In genomic region chr3:196518999-196519737, GRCh38 we compare ENCODE assay signal across 9 cellular contexts. TPM values are rescaled to one million over a fixed set of nuclear protein-coding genes. Genes with fewer than 3 reads are reported as not detected.
A peak's percentile ranks its signal among the peaks of the same experiment; 100 is the strongest.
DNase-seq lines count a peak whose midpoint lies in the region; ATAC-seq, FAIRE-seq and TF ChIP-seq lines count a peak whose summit lies in the region.
"Had no signal": no experiment of that assay in that cellular context is flagged by ENCODE, and none has a peak within 500 bp of the region (broad histone marks: within the 10 kb centered on the region; RNA-seq: fewer than 3 reads in every experiment).

No MANE protein-coding gene starts in this region.

- H3K4me3 Mint-ChIP-seq in GM23338 = no peak overlapping the region
- H3K4me3 Mint-ChIP-seq in activated T-cell treated with anti-CD3 and anti-CD28 coated beads, Interleukin-2, amount 50 U/mL, for 72 hours = no peak overlapping the region

- H3K27me3 ChIP-seq in BJ (ENCODE audit: control insufficient read depth, insufficient read depth, low read length) = no peaks in the 10 kb centered on the region; the same call in 1 of the 2 replicates
- H3K27me3 ChIP-seq in GM23338 (ENCODE audit: insufficient read depth) = no peaks in the 10 kb centered on the region; the same call in 1 of the 2 replicates
- H3K27me3 ChIP-seq in OCI-LY3 (ENCODE audit: low read depth, low read length) = peaks cover 2% of the 10 kb centered on the region; the same call in 1 of the 2 replicates
- no peaks in the 10 kb centered on the region for H3K27me3 ChIP-seq in small intestine (ENCODE audit: control insufficient read depth in 2 of 2, insufficient read depth in 2 of 2, low read length in 2 of 2)
- H3K27me3 ChIP-seq: ovary had no signal

- peaks cover 9% of the 10 kb centered on the region for H3K27me3 Mint-ChIP-seq in GM23338 (ENCODE audit: insufficient read depth, low read depth, poor library complexity)
- H3K27me3 Mint-ChIP-seq in activated T-cell treated with anti-CD3 and anti-CD28 coated beads, Interleukin-2, amount 50 U/mL, for 72 hours (ENCODE audit: low read depth) = peaks cover 2% of the 10 kb centered on the region

- no peak overlapping the region for H2AFZ ChIP-seq in GM23338
- peak overlapping the region; percentile 59 for H2AFZ ChIP-seq in OCI-LY3 (ENCODE audit: low read depth, low read length)

- H3K36me3 ChIP-seq in BJ (ENCODE audit: control insufficient read depth, insufficient read depth, low read length) (no peaks in the 10 kb centered on the region), GM23338 (ENCODE audit: insufficient read depth) (0 out of 2 replicates have a peak, but pooled peaks cover 9% of the 10 kb centered on the region), OCI-LY3 (replicated peaks; ENCODE audit: low read depth, low read length) (no peaks in the 10 kb centered on the region), small intestine (ENCODE audit: control insufficient read depth in 2 of 2, insufficient read depth in 2 of 2, low read length in 2 of 2) (no peaks in the 10 kb centered on the region)
- H3K36me3 ChIP-seq: ovary had no signal

- FAIRE-seq in small intestine (lab: Jason Lieb, UNC) = no peak

- no peaks in the 10 kb centered on the region for H3F3A ChIP-seq in GM23338 (replicated peaks; ENCODE audit: low read depth)

- H3K4me2 ChIP-seq in GM23338 (no peak overlapping the region), OCI-LY3 (ENCODE audit: low read length) (peak overlapping the region; percentile 59)

- no peaks in the 10 kb centered on the region; the same call in 1 of the 2 replicates for H3K4me1 ChIP-seq in GM23338 (ENCODE audit: insufficient read depth)
- peaks cover 17% of the 10 kb centered on the region for H3K4me1 ChIP-seq in OCI-LY3 (ENCODE audit: low read length)
- H3K4me1 ChIP-seq in small intestine (ENCODE audit: control insufficient read depth in 2 of 2, insufficient read depth in 1 of 2, low read depth in 1 of 2, low read length in 1 of 2) = no peaks in the 10 kb centered on the region

- no peaks in the 10 kb centered on the region for H3K9me2 ChIP-seq in GM23338 (ENCODE audit: insufficient read depth)

- peaks cover 2% of the 10 kb centered on the region; the same call in 2 of the 3 replicates for H3K4me1 Mint-ChIP-seq in GM23338
- no peaks in the 10 kb centered on the region for H3K4me1 Mint-ChIP-seq in activated T-cell treated with anti-CD3 and anti-CD28 coated beads, Interleukin-2, amount 50 U/mL, for 72 hours (ENCODE audit: low read depth)

- H3K36me3 Mint-ChIP-seq in GM23338 (ENCODE audit: low read depth) = peaks cover 49% of the 10 kb centered on the region
- peaks cover 16 to 35% of the 10 kb centered on the region in 2 donors for H3K36me3 Mint-ChIP-seq in activated T-cell treated with anti-CD3 and anti-CD28 coated beads, Interleukin-2, amount 50 U/mL, for 72 hours (ENCODE audit: insufficient read depth in 2 of 2)

- intact Hi-C loops in posterior vena cava (cut with DNase I) = loop anchor here in 1 of 2 donors (10.0 kb wide), 1 partner anchor 444 kb away; no protein-coding TSS in a partner anchor

- 0 out of 2 replicates have a peak overlapping the region, but pooled peaks have one; percentile 3 for H3K9ac ChIP-seq in OCI-LY3 (ENCODE audit: low read length)

- peak; percentile 90 for ATAC-seq in GM23338
- peak; percentile 73 to 82 for ATAC-seq in activated T-cell treated with anti-CD3 and anti-CD28 coated beads, Interleukin-2, amount 50 U/mL, for 72 hours (replicated peaks in 1 of 2)

- POLR2A ChIA-PET in BJ (lab: Charles Lee) = interaction anchor here (0.5 kb wide), 1 partner anchor 319 kb away, joined by 14 read pairs; no protein-coding TSS in a partner anchor

- CTCF ChIA-PET in BJ (lab: Yijun Ruan, JAX) = interaction anchor here (0.6 to 3.6 kb wide), 11 partner anchors 10 to 668 kb away, joined by 3 to 19 read pairs (median 4); no protein-coding TSS in a partner anchor

- WGBS in small intestine, 3 donors = 39 to 48% (median 44%) methylated on average over 12 of the region's 12 CpGs

- no peak for DNase-seq in BJ (ENCODE audit: low read depth)
- peak; percentile 95 for DNase-seq in GM23338 (ENCODE audit: low spot score)
- peak; percentile 73 to 75 for DNase-seq in activated T-cell treated with anti-CD3 and anti-CD28 coated beads, Interleukin-2, amount 50 U/mL, for 72 hours
- peak; percentile 66 for DNase-seq in glomerular visceral epithelial cell (ENCODE audit: extremely low spot score)
- DNase-seq in small intestine = peak; percentile 42
- DNase-seq in posterior vena cava (ENCODE audit: low spot score) = no peak
- no peak for DNase-seq in GM19240 (ENCODE audit: insufficient read length, low spot score)

- H4K20me1 ChIP-seq in GM23338 (replicated peaks; ENCODE audit: insufficient read depth) (no peaks in the 10 kb centered on the region), OCI-LY3 (ENCODE audit: insufficient read depth, low read length) (no peaks in the 10 kb centered on the region)

- H3K27ac Mint-ChIP-seq in GM23338 = no peak overlapping the region
- H3K27ac Mint-ChIP-seq in activated T-cell treated with anti-CD3 and anti-CD28 coated beads, Interleukin-2, amount 50 U/mL, for 72 hours = no peak overlapping the region

- no peaks in the 10 kb centered on the region for H3K9me3 ChIP-seq in OCI-LY3 (ENCODE audit: insufficient read depth, low read length)
- no peaks in the 10 kb centered on the region for H3K9me3 ChIP-seq in small intestine (ENCODE audit: control insufficient read depth, low read depth)

- TF ChIP-seq CTCF in BJ (IDR thresholded peaks at IDR 0.05; ENCODE audit: insufficient read depth, low read depth, low read length) = peak; percentile 44
- peak; percentile 74 to 84 for TF ChIP-seq CTCF in GM23338 (conservative IDR thresholded peaks at IDR 0.05; ENCODE audit: low read depth in 2 of 2)
- peak; percentile 89 for TF ChIP-seq CTCF in OCI-LY3 (IDR thresholded peaks at IDR 0.05; ENCODE audit: low read depth, low read length)

- H3K27ac ChIP-seq in GM23338 (ENCODE audit: low read depth) = no peak overlapping the region
- H3K27ac ChIP-seq in OCI-LY3 (ENCODE audit: low read length) = no peak overlapping the region
- no peak overlapping the region for H3K27ac ChIP-seq in small intestine (ENCODE audit: low read depth in 1 of 2, low read length in 1 of 2)
- H3K27ac ChIP-seq: ovary had no signal

- peaks cover 67% of the 10 kb centered on the region for H3K9me3 Mint-ChIP-seq in GM23338
- peaks cover 9 to 19% of the 10 kb centered on the region in 2 donors for H3K9me3 Mint-ChIP-seq in activated T-cell treated with anti-CD3 and anti-CD28 coated beads, Interleukin-2, amount 50 U/mL, for 72 hours

- no peak overlapping the region for H3K4me3 ChIP-seq in BJ (ENCODE audit: low read depth, low read length)
- H3K4me3 ChIP-seq in GM23338 = no peak overlapping the region
- peak overlapping the region; percentile 29 for H3K4me3 ChIP-seq in OCI-LY3 (ENCODE audit: low read length)
- no peak overlapping the region for H3K4me3 ChIP-seq in small intestine (ENCODE audit: low read depth in 1 of 2, low read length in 2 of 2)
- H3K4me3 ChIP-seq: ovary had no signal

- no peaks in the 10 kb centered on the region for H3K79me2 ChIP-seq in GM23338 (replicated peaks; ENCODE audit: insufficient read depth)
- no peaks in the 10 kb centered on the region for H3K79me2 ChIP-seq in OCI-LY3 (ENCODE audit: low read length)

TF ChIP-seq in GM23338, 12 proteins besides CTCF, POLR2A, EP300 and RAD21:
- TF ChIP-seq ZNF331 (CRISPR knock-in tag; IDR thresholded peaks at IDR 0.05; ENCODE audit: low read depth) (no peak), CREB1 (CRISPR knock-in tag; IDR thresholded peaks at IDR 0.05; ENCODE audit: low read depth) (peak; percentile 53)

RNA-seq across cellular contexts. Expression of gene SMCO1, which starts 4.0 kb away (rescaled TPM):
- polyA plus RNA-seq in BJ (2011; rRNA removed) (not detected in 2 replicates), GM23338 (2016; fragmentation: Nextera tagmentation; extraction: Ambion mirVana) (not detected in 2 replicates), small intestine (not detected)
- not detected in 2 replicates for polyA minus RNA-seq in BJ (2011; rRNA and poly(A)+ RNA removed)
- total RNA-seq in GM23338 (2014; rRNA removed; shearing (Covaris generic)) = not detected in 2 replicates
- not detected for total RNA-seq in activated T-cell treated with anti-CD3 and anti-CD28 coated beads, Interleukin-2, amount 50 U/mL, for 72 hours
- total RNA-seq in posterior vena cava = not detected
- total RNA-seq: ovary had no signal
- polyA plus RNA-seq: ovary had no signal

RNA-seq across cellular contexts. Expression of gene RNF168, which starts 15.6 kb away (rescaled TPM):
- polyA plus RNA-seq in BJ (2011; rRNA removed) = 2.4 and 3.3 TPM in 2 replicates
- polyA minus RNA-seq in BJ (2011; rRNA and poly(A)+ RNA removed) = 13.4 and 15.1 TPM in 2 replicates
- total RNA-seq in GM23338 (2014; rRNA removed; shearing (Covaris generic)) = 51.0 and 53.0 TPM in 2 replicates
- 29.5 and 33.0 TPM in 2 replicates for polyA plus RNA-seq in GM23338 (2016; fragmentation: Nextera tagmentation; extraction: Ambion mirVana)
- total RNA-seq in activated T-cell treated with anti-CD3 and anti-CD28 coated beads, Interleukin-2, amount 50 U/mL, for 72 hours = 10 to 100 TPM; 32.0 to 37.7 TPM
- 1 to 10 TPM; 2.4 to 8.9 (median 3.1) TPM for polyA plus RNA-seq in small intestine
- 10 to 100 TPM; 19.9 to 24.6 TPM for total RNA-seq in posterior vena cava

RNA-seq across cellular contexts. Expression of gene WDR53, which starts 49.2 kb away (rescaled TPM):
- 4.2 and 7.3 TPM in 2 replicates for polyA plus RNA-seq in BJ (2011; rRNA removed)
- polyA minus RNA-seq in BJ (2011; rRNA and poly(A)+ RNA removed) = 1.5 and 4.8 TPM in 2 replicates
- total RNA-seq in GM23338 (2014; rRNA removed; shearing (Covaris generic)) = 1.6 and 6.8 TPM in 2 replicates
- 26.7 and 29.7 TPM in 2 replicates for polyA plus RNA-seq in GM23338 (2016; fragmentation: Nextera tagmentation; extraction: Ambion mirVana)
- 10 to 100 TPM; 20.3 to 27.6 TPM for total RNA-seq in activated T-cell treated with anti-CD3 and anti-CD28 coated beads, Interleukin-2, amount 50 U/mL, for 72 hours
- 1 to 10 TPM; 5.4 to 8.9 (median 7.3) TPM for polyA plus RNA-seq in small intestine
- total RNA-seq in posterior vena cava = 10 to 100 TPM in 1 of 2 donors, 1 to 10 TPM in 1; 8.1 to 10.3 TPM

RNA-seq across cellular contexts. Expression of gene FBXO45, which starts 49.3 kb away (rescaled TPM):
- polyA plus RNA-seq in BJ (2011; rRNA removed) = 2.2 and 5.1 TPM in 2 replicates
- 1.5 and 1.9 TPM in 2 replicates for polyA minus RNA-seq in BJ (2011; rRNA and poly(A)+ RNA removed)
- 23.7 and 25.3 TPM in 2 replicates for total RNA-seq in GM23338 (2014; rRNA removed; shearing (Covaris generic))
- 10.3 and 11.5 TPM in 2 replicates for polyA plus RNA-seq in GM23338 (2016; fragmentation: Nextera tagmentation; extraction: Ambion mirVana)
- 10 to 100 TPM; 14.0 to 16.9 TPM for total RNA-seq in activated T-cell treated with anti-CD3 and anti-CD28 coated beads, Interleukin-2, amount 50 U/mL, for 72 hours
- polyA plus RNA-seq in small intestine = 1 to 10 TPM; 3.2 to 8.3 (median 4.9) TPM
- total RNA-seq in posterior vena cava = 10 to 100 TPM in 1 of 2 donors, 1 to 10 TPM in 1; 7.5 to 11.3 TPM

Comparison
In these comparisons a context has a peak if more than half of its experiments do, and no peak if none do; other contexts are left out.
1. DNase-seq: peak in GM23338 (single experiment), activated T-cell treated with anti-CD3 and anti-CD28 coated beads, Interleukin-2, amount 50 U/mL, for 72 hours (2 of 2), glomerular visceral epithelial cell (single experiment) and small intestine (single experiment); none in BJ (single experiment), posterior vena cava (single experiment) and GM19240 (single experiment).
2. Peak in every context shown above with its lines, with median percentiles within 50 percentile points of each other: CTCF ChIP-seq.